In the genomic region with DNA sequence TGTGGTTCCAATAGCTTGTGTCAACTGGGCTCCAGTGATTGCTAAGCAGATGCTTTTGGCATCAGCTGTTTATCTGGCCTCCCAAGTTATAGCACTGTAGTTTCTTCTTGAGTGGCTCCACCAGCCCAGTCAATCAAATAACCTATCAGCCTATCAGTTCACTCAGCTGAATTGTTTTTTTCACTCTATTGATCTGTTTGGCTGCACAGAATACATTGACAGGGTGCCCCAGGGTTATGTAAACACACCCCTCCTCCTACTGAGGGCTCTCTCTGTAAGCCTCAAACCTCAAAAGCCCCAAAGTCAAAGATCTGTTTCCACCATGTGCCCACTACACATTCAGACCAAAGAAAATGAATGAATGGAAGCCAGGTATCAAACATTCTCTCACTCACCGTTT, we compare ENCODE assay signal across 19 cellular contexts.
"Had no signal": no experiment of that assay in that cellular context is flagged by ENCODE, and none has a peak within 500 bp of the region (broad histone marks: within the 10 kb centered on the region; RNA-seq: fewer than 3 reads in every experiment).

No MANE protein-coding gene starts in this region.

- H3K27ac Mint-ChIP-seq: natural killer cell; stimulated activated naive B cell treated with anti-CD40 and anti-IgM and Interleukin-4, amounts not matched to agents 10 μg/mL and 1 μg/mL and 100 μg/mL, for 72 hours; type B pancreatic cell had no signal

- H3K4me3 Mint-ChIP-seq: natural killer cell; neural crest cell; stimulated activated naive B cell treated with anti-CD40 and anti-IgM and Interleukin-4, amounts not matched to agents 10 μg/mL and 1 μg/mL and 100 μg/mL, for 72 hours; type B pancreatic cell had no signal

- H3K9me3 Mint-ChIP-seq: natural killer cell; neural crest cell; stimulated activated naive B cell treated with anti-CD40 and anti-IgM and Interleukin-4, amounts not matched to agents 10 μg/mL and 1 μg/mL and 100 μg/mL, for 72 hours; type B pancreatic cell had no signal

- H3K27me3 Mint-ChIP-seq: type B pancreatic cell had no signal

- ATAC-seq: gastrocnemius medialis; heart right ventricle; left lobe of liver; sciatic nerve; stimulated activated naive B cell treated with anti-CD40 and anti-IgM and Interleukin-4, amounts not matched to agents 10 μg/mL and 1 μg/mL and 100 μg/mL, for 72 hours had no signal

- DNase-seq: colonic mucosa; dermis blood vessel endothelial cell; gastrocnemius medialis; heart right ventricle; hypothalamus; islet precursor cell; mammary epithelial cell; natural killer cell; posterior cingulate gyrus; spleen; stimulated activated CD4-positive, alpha-beta T cell treated with anti-CD3 and anti-CD28 coated beads, Interleukin-15, amount 100 ng/mL, for 24 hours; stimulated activated CD4-positive, alpha-beta T cell treated with anti-CD3 and anti-CD28 coated beads, Interleukin-1b, Interleukin-23, amount 100 ng/mL, for 48 hours; stimulated activated CD4-positive, alpha-beta T cell treated with anti-CD3 and anti-CD28 coated beads, Interleukin-4, amount 100 ng/mL, for 24 hours; stimulated activated naive B cell treated with anti-CD40 and anti-IgM and Interleukin-4, amounts not matched to agents 10 μg/mL and 1 μg/mL and 100 μg/mL, for 72 hours; thyroid gland had no signal

- H3K36me3 Mint-ChIP-seq: natural killer cell; stimulated activated naive B cell treated with anti-CD40 and anti-IgM and Interleukin-4, amounts not matched to agents 10 μg/mL and 1 μg/mL and 100 μg/mL, for 72 hours; type B pancreatic cell had no signal
